In the genomic region with DNA sequence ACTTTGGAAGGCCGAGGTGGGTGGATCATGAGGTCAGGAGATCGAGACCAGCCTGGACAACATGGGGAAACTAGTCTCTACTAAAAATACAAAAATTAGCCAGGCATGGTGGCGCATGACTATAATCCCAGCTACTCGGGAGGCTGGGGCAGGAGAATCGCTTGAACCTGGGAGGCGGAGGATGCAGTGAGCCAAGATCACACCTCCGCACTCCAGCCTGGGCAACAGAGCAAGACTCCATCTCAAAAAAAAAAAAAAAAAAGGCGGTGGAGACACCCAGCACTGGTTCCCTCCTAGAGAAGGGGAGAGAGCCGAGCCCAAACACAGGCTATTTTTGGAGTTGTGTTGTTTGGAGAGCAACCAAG, we compare ENCODE assay signal across 12 cellular contexts. TPM values are rescaled to one million over a fixed set of nuclear protein-coding genes. Genes with fewer than 3 reads are reported as not detected.
DNase-seq lines count a peak whose midpoint lies in the region; ATAC-seq, FAIRE-seq and TF ChIP-seq lines count a peak whose summit lies in the region.
"Not testable (repeated sequence)": the region's sequence is repeated elsewhere in the genome, so short reads cannot be mapped to it uniquely, and the experiment has no call there.
"Had no signal": no experiment of that assay in that cellular context is flagged by ENCODE, and none has a peak within 500 bp of the region (broad histone marks: within the 10 kb centered on the region; RNA-seq: fewer than 3 reads in every experiment).

No MANE protein-coding gene starts in this region.

- not testable (repeated sequence) for H3K36me3 Mint-ChIP-seq in T-helper 2 cell treated with Interferon-gamma antibody and Interleukin-4, amounts not matched to agents 5 μg/mL and 100 μg/mL, for 36 hours (ENCODE audit: low read depth); astrocyte (ENCODE audit: low read depth, unreplicated experiment); stimulated activated naive B cell treated with anti-CD40 and anti-IgM and Interleukin-4, amounts not matched to agents 10 μg/mL and 1 μg/mL and 100 μg/mL, for 72 hours

- H2BK5ac ChIP-seq in neuronal stem cell (ENCODE audit: low read length): not testable (repeated sequence)

- not testable (repeated sequence) for H2AFZ ChIP-seq in HCT116 (ENCODE audit: low read depth, low read length, poor library complexity, severe bottlenecking); astrocyte (ENCODE audit: low read depth, low read length)
- H2AFZ ChIP-seq in neuronal stem cell (ENCODE audit: low read length): peak overlapping the region; percentile 94

- not testable (repeated sequence) for H2AK5ac ChIP-seq in neuronal stem cell (ENCODE audit: low read depth, low read length)

- H3K4me1 Mint-ChIP-seq in T-helper 2 cell treated with Interferon-gamma antibody and Interleukin-4, amounts not matched to agents 5 μg/mL and 100 μg/mL, for 36 hours (ENCODE audit: low read depth): peaks cover 33% of the 10 kb centered on the region
- peaks cover 49% of the 10 kb centered on the region for H3K4me1 Mint-ChIP-seq in astrocyte (ENCODE audit: low read depth, unreplicated experiment)
- peaks cover 21 to 39% of the 10 kb centered on the region in 2 donors for H3K4me1 Mint-ChIP-seq in stimulated activated naive B cell treated with anti-CD40 and anti-IgM and Interleukin-4, amounts not matched to agents 10 μg/mL and 1 μg/mL and 100 μg/mL, for 72 hours

- BruUV-seq in HCT116 (replicated peaks; lab: Mats Ljungman, UMichigan): TSS peak; percentile 94

- not testable (repeated sequence) for H3K27me3 ChIP-seq in HCT116 (ENCODE audit: insufficient read depth, low read length); astrocyte (ENCODE audit: insufficient read depth, low read length); right lobe of liver; neuronal stem cell (ENCODE audit: control insufficient read depth in 3 of 3, insufficient read depth in 3 of 3, low read depth in 1 of 3, low read length in 3 of 3)

- H3K9me3 ChIP-seq in HCT116 (ENCODE audit: control insufficient read depth in 1 of 2, insufficient read depth in 1 of 2, low read depth in 1 of 2, low read length in 2 of 2); astrocyte (ENCODE audit: insufficient read depth, low read depth, low read length); right lobe of liver; neuronal stem cell (replicated peaks in 1 of 2; ENCODE audit: control insufficient read depth in 2 of 2, insufficient read depth in 1 of 2, low read depth in 1 of 2, low read length in 2 of 2): not testable (repeated sequence)

- H3K79me2 ChIP-seq in HCT116 (ENCODE audit: insufficient read depth, low read length): not testable (repeated sequence)
- peaks cover 14% of the 10 kb centered on the region for H3K79me2 ChIP-seq in astrocyte (ENCODE audit: insufficient read depth, low read length)

- 28% methylated on average over 3 of the region's 9 CpGs for WGBS in right lobe of liver (ENCODE audit: insufficient coverage, low coverage, low lambda C conversion rate, missing lambda C conversion rate)
- no CpG with 5 or more reads among the region's 9 CpGs for WGBS in neuronal stem cell (ENCODE audit: extremely low coverage in 2 of 2, insufficient read length in 2 of 2, insufficient replicate concordance in 1 of 2), 2 donors

- H4K8ac ChIP-seq in neuronal stem cell (ENCODE audit: low read depth, low read length): not testable (repeated sequence)

- H3K18ac ChIP-seq in neuronal stem cell (ENCODE audit: low read length): peak overlapping the region; percentile 65

- H3K14ac ChIP-seq in neuronal stem cell (ENCODE audit: low read length): not testable (repeated sequence)

- CTCF ChIA-PET in HCT116 (lab: Charles Lee): interaction anchor here (1.3 to 2.2 kb wide), 2 partner anchors 22 to 27 kb away, joined by 3 to 13 read pairs; no protein-coding TSS in a partner anchor

- H3K9me3 Mint-ChIP-seq in T-helper 2 cell treated with Interferon-gamma antibody and Interleukin-4, amounts not matched to agents 5 μg/mL and 100 μg/mL, for 36 hours; astrocyte (ENCODE audit: unreplicated experiment); stimulated activated naive B cell treated with anti-CD40 and anti-IgM and Interleukin-4, amounts not matched to agents 10 μg/mL and 1 μg/mL and 100 μg/mL, for 72 hours: not testable (repeated sequence)

- not testable (repeated sequence) for FAIRE-seq in astrocyte (lab: Jason Lieb, UNC)

- H2BK120ac ChIP-seq in neuronal stem cell (ENCODE audit: low read depth, low read length): peak overlapping the region; percentile 47

- peak overlapping the region; percentile 81 for H3K4me2 ChIP-seq in HCT116 (ENCODE audit: low read length)
- peak overlapping the region; percentile 86 for H3K4me2 ChIP-seq in astrocyte (ENCODE audit: low read length)
- not testable (repeated sequence) for H3K4me2 ChIP-seq in neuronal stem cell (ENCODE audit: insufficient read depth, low read length, poor library complexity, severe bottlenecking)

- H3K36me3 ChIP-seq in HCT116 (ENCODE audit: control insufficient read depth in 1 of 2, insufficient read depth in 2 of 2, low read length in 2 of 2); astrocyte (ENCODE audit: insufficient read depth, low read length); right lobe of liver; neuronal stem cell (replicated peaks in 1 of 2; ENCODE audit: control insufficient read depth in 2 of 2, insufficient read depth in 2 of 2, low read length in 2 of 2): not testable (repeated sequence)

- TF ChIP-seq CTCF in HCT116 (IDR thresholded peaks at IDR 0.05 in 2 of 3, conservative IDR thresholded peaks at IDR 0.05 in 1 of 3; ENCODE audit: borderline replicate concordance in 1 of 3, insufficient read depth in 1 of 3, low read depth in 2 of 3, low read length in 2 of 3); astrocyte (IDR thresholded peaks at IDR 0.05; ENCODE audit: insufficient read depth, low read depth, low read length); right lobe of liver (IDR thresholded peaks at IDR 0.05): not testable (repeated sequence)

- H3K79me1 ChIP-seq in neuronal stem cell (ENCODE audit: low read depth, low read length): not testable (repeated sequence)

- H3K9me2 ChIP-seq in HCT116 (ENCODE audit: insufficient read depth): not testable (repeated sequence)

- TF ChIP-seq RAD21 in HCT116 (IDR thresholded peaks at IDR 0.05; ENCODE audit: low read depth): not testable (repeated sequence)

- H3K4me3 ChIP-seq in HCT116 (replicated peaks in 1 of 2; ENCODE audit: low read depth in 1 of 2, low read length in 2 of 2): peak overlapping the region; percentile 46 to 56
- not testable (repeated sequence) for H3K4me3 ChIP-seq in astrocyte (ENCODE audit: insufficient read depth, low read depth, low read length); neuronal stem cell (ENCODE audit: low read length in 2 of 2)
- H3K4me3 ChIP-seq in right lobe of liver: peak overlapping the region in 2 of 3 donors; percentile 39 to 50

- H4K20me1 ChIP-seq in HCT116 (ENCODE audit: insufficient read depth); astrocyte (ENCODE audit: insufficient read depth, low read length): not testable (repeated sequence)

- H3K4ac ChIP-seq in neuronal stem cell (ENCODE audit: low read length): not testable (repeated sequence)

- not testable (repeated sequence) for TF ChIP-seq POLR2A in HCT116 (IDR thresholded peaks at IDR 0.05; ENCODE audit: borderline replicate concordance, extremely low read depth, insufficient read depth, insufficient read length); right lobe of liver (IDR thresholded peaks at IDR 0.05)

- H3K4me1 ChIP-seq in HCT116 (ENCODE audit: control insufficient read depth in 1 of 2, insufficient read depth in 2 of 2, low read length in 2 of 2) (peaks cover 66 to 99% of the 10 kb centered on the region in 2 experiments), astrocyte (ENCODE audit: insufficient read depth, low read length) (peaks cover 82% of the 10 kb centered on the region), right lobe of liver (peaks cover 0 to 43% (median 21%) of the 10 kb centered on the region in 4 donors), neuronal stem cell (ENCODE audit: control insufficient read depth in 2 of 2, insufficient read depth in 1 of 2, low read depth in 1 of 2, low read length in 2 of 2) (peaks cover 10 to 22% of the 10 kb centered on the region in 2 donors)

- H3K9ac ChIP-seq in HCT116 (ENCODE audit: low read length): peak overlapping the region; percentile 73
- peak overlapping the region; percentile 55 for H3K9ac ChIP-seq in astrocyte (ENCODE audit: low read length)
- not testable (repeated sequence) for H3K9ac ChIP-seq in neuronal stem cell (ENCODE audit: low read depth, low read length, poor library complexity)

- RAD21 ChIA-PET in HCT116 (lab: Charles Lee; ENCODE audit: low non-redundant PET in 1 of 2, low total read pairs in 2 of 2, uncharacterized antibody in 2 of 2, unreplicated experiment in 2 of 2): not testable (repeated sequence)

- H3K27ac Mint-ChIP-seq in T-helper 2 cell treated with Interferon-gamma antibody and Interleukin-4, amounts not matched to agents 5 μg/mL and 100 μg/mL, for 36 hours: not testable (repeated sequence)
- peak overlapping the region; percentile 100 for H3K27ac Mint-ChIP-seq in astrocyte (ENCODE audit: unreplicated experiment)
- peak overlapping the region; percentile 90 for H3K27ac Mint-ChIP-seq in stimulated activated naive B cell treated with anti-CD40 and anti-IgM and Interleukin-4, amounts not matched to agents 10 μg/mL and 1 μg/mL and 100 μg/mL, for 72 hours

- not testable (repeated sequence) for ATAC-seq in HCT116, right lobe of liver
- ATAC-seq in stimulated activated naive B cell treated with anti-CD40 and anti-IgM and Interleukin-4, amounts not matched to agents 10 μg/mL and 1 μg/mL and 100 μg/mL, for 72 hours (replicated peaks): peak in 1 of 2 donors; percentile 25

- intact Hi-C loops in HCT116 (cut with micrococcal nuclease); right lobe of liver (cut with DNase I): not testable (repeated sequence)

- H3K27me3 Mint-ChIP-seq in T-helper 2 cell treated with Interferon-gamma antibody and Interleukin-4, amounts not matched to agents 5 μg/mL and 100 μg/mL, for 36 hours (ENCODE audit: low read depth): peaks cover 28% of the 10 kb centered on the region
- not testable (repeated sequence) for H3K27me3 Mint-ChIP-seq in astrocyte (ENCODE audit: low read depth, unreplicated experiment)
- peaks cover 21 to 38% of the 10 kb centered on the region in 2 donors for H3K27me3 Mint-ChIP-seq in stimulated activated naive B cell treated with anti-CD40 and anti-IgM and Interleukin-4, amounts not matched to agents 10 μg/mL and 1 μg/mL and 100 μg/mL, for 72 hours

- not testable (repeated sequence) for H3K23ac ChIP-seq in neuronal stem cell (ENCODE audit: low read depth, low read length, poor library complexity)

- H2BK15ac ChIP-seq in neuronal stem cell (ENCODE audit: low read length): peak overlapping the region; percentile 86

- POLR2A ChIA-PET in HCT116 (lab: Charles Lee): interaction anchor here (0.6 to 2.8 kb wide), 6 partner anchors 9 to 642 kb away, joined by 3 to 8 read pairs (median 3); a partner anchor contains a TSS

- not testable (repeated sequence) for H2BK12ac ChIP-seq in neuronal stem cell (ENCODE audit: low read length)

- not testable (repeated sequence) for H4K91ac ChIP-seq in neuronal stem cell (ENCODE audit: low read depth, low read length, poor library complexity)

- peak overlapping the region; percentile 75 for H3K27ac ChIP-seq in HCT116 (ENCODE audit: low read depth, low read length)
- peak overlapping the region; percentile 89 for H3K27ac ChIP-seq in astrocyte (ENCODE audit: low read depth, low read length)
- peak overlapping the region; percentile 56 for H3K27ac ChIP-seq in epithelial cell of prostate
- peak overlapping the region; percentile 80 to 95 (median 84) for H3K27ac ChIP-seq in right lobe of liver
- not testable (repeated sequence) for H3K27ac ChIP-seq in neuronal stem cell (replicated peaks; ENCODE audit: low read length)

- DNase-seq in HCT116 (ENCODE audit: low read depth, low spot score); T-helper 2 cell treated with Interferon-gamma antibody and Interleukin-4, amounts not matched to agents 5 μg/mL and 100 μg/mL, for 36 hours (ENCODE audit: low spot score); astrocyte (ENCODE audit: low read depth); epithelial cell of prostate (ENCODE audit: low read depth, low spot score); right lobe of liver; neuronal stem cell (ENCODE audit: low spot score); stimulated activated naive B cell treated with anti-CD40 and anti-IgM and Interleukin-4, amounts not matched to agents 10 μg/mL and 1 μg/mL and 100 μg/mL, for 72 hours: not testable (repeated sequence)

- peak overlapping the region; percentile 78 for H3K4me3 Mint-ChIP-seq in T-helper 2 cell treated with Interferon-gamma antibody and Interleukin-4, amounts not matched to agents 5 μg/mL and 100 μg/mL, for 36 hours
- H3K4me3 Mint-ChIP-seq in astrocyte (ENCODE audit: unreplicated experiment): not testable (repeated sequence)
- peak overlapping the region; percentile 82 to 84 for H3K4me3 Mint-ChIP-seq in stimulated activated naive B cell treated with anti-CD40 and anti-IgM and Interleukin-4, amounts not matched to agents 10 μg/mL and 1 μg/mL and 100 μg/mL, for 72 hours

RNA-seq across cellular contexts. Expression of a gene that starts 5.3 kb away (rescaled TPM):
- total RNA-seq in HCT116 (2021; ENCODE audit: unreplicated experiment): 12.8 TPM
- polyA plus RNA-seq in HCT116 (2012): 32.8 and 45.4 TPM in 2 replicates
- 1,303 and 1,496 TPM in 2 replicates for total RNA-seq in astrocyte
- total RNA-seq in right lobe of liver: 100 to 1,000 TPM in 3 of 6 experiments, 10 to 100 TPM in 2, 1 to 10 TPM in 1; 5.4 to 497 (median 98.6) TPM
- polyA plus RNA-seq in neuronal stem cell (2013, experiment 1 of 2): 2.3 TPM
- polyA plus RNA-seq in neuronal stem cell (2013, experiment 2 of 2): 2.2 TPM

RNA-seq across cellular contexts. Expression of a gene that starts 32.7 kb away (rescaled TPM):
- total RNA-seq in HCT116 (2021; ENCODE audit: unreplicated experiment) (130 TPM), astrocyte (172 and 181 TPM in 2 replicates), right lobe of liver (10 to 100 TPM; 24.0 to 56.5 (median 26.4) TPM)
- 141 and 168 TPM in 2 replicates for polyA plus RNA-seq in HCT116 (2012)
- polyA plus RNA-seq in neuronal stem cell (2013, experiment 1 of 2): 50.8 TPM
- polyA plus RNA-seq in neuronal stem cell (2013, experiment 2 of 2): 51.6 TPM

RNA-seq across cellular contexts. Expression of a gene that starts 36.3 kb away (rescaled TPM):
- total RNA-seq in HCT116 (2021; ENCODE audit: unreplicated experiment) (25.9 TPM), astrocyte (24.2 and 24.4 TPM in 2 replicates), right lobe of liver (10 to 100 TPM in 5 of 6 experiments, 1 to 10 TPM in 1; 9.2 to 19.7 (median 17.6) TPM)
- 11.2 and 13.1 TPM in 2 replicates for polyA plus RNA-seq in HCT116 (2012)
- polyA plus RNA-seq in neuronal stem cell (2013, experiment 1 of 2): 3.3 TPM
- polyA plus RNA-seq in neuronal stem cell (2013, experiment 2 of 2): 3.7 TPM

RNA-seq across cellular contexts. Expression of a gene that starts 43.8 kb away (rescaled TPM):
- total RNA-seq in HCT116 (2021; ENCODE audit: unreplicated experiment) (43.2 TPM), astrocyte (40.5 and 51.8 TPM in 2 replicates), right lobe of liver (not detected)
- 23.1 and 30.2 TPM in 2 replicates for polyA plus RNA-seq in HCT116 (2012)
- polyA plus RNA-seq in neuronal stem cell (2013, experiment 1 of 2): 3.6 TPM
- 3.9 TPM for polyA plus RNA-seq in neuronal stem cell (2013, experiment 2 of 2)
- total RNA-seq: M059J, Right ventricle myocardium inferior, T-helper 17 cell had no signal

RNA-seq across cellular contexts. Expression of a gene that starts 58.5 kb away (rescaled TPM):
- total RNA-seq in HCT116 (2021; ENCODE audit: unreplicated experiment) (2.0 TPM), astrocyte (0.16 TPM in 1 of 2 replicates, not detected in the other), right lobe of liver (not detected)
- 3.4 and 3.6 TPM in 2 replicates for polyA plus RNA-seq in HCT116 (2012)
- 1.4 TPM for polyA plus RNA-seq in neuronal stem cell (2013, experiment 1 of 2)
- polyA plus RNA-seq in neuronal stem cell (2013, experiment 2 of 2): 1.6 TPM
- total RNA-seq: mucosa of descending colon, renal cortical epithelial cell, Right ventricle myocardium inferior, T-helper 17 cell had no signal
